18 cellular contexts compared by ENCODE assay signal in genomic region chr6:31120151-31120915, GRCh38. TPM values are rescaled to one million over a fixed set of nuclear protein-coding genes. Genes with fewer than 3 reads are reported as not detected.
A peak's percentile ranks its signal among the peaks of the same experiment; 100 is the strongest.
DNase-seq lines count a peak whose midpoint lies in the region; ATAC-seq and TF ChIP-seq lines count a peak whose summit lies in the region.
"Had no signal": no experiment of that assay in that cellular context is flagged by ENCODE, and none has a peak within 500 bp of the region (broad histone marks: within the 10 kb centered on the region; RNA-seq: fewer than 3 reads in every experiment).

A gene with protein sequence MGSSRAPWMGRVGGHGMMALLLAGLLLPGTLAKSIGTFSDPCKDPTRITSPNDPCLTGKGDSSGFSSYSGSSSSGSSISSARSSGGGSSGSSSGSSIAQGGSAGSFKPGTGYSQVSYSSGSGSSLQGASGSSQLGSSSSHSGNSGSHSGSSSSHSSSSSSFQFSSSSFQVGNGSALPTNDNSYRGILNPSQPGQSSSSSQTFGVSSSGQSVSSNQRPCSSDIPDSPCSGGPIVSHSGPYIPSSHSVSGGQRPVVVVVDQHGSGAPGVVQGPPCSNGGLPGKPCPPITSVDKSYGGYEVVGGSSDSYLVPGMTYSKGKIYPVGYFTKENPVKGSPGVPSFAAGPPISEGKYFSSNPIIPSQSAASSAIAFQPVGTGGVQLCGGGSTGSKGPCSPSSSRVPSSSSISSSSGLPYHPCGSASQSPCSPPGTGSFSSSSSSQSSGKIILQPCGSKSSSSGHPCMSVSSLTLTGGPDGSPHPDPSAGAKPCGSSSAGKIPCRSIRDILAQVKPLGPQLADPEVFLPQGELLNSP (minus strand): TSS chr6:31120446. CDS start chr6:31120419, 27 bp downstream.

- H3K9me3 Mint-ChIP-seq in MCF 10A (ENCODE audit: unreplicated experiment) (no peaks in the 10 kb centered on the region), nephron progenitor cell (no peaks in the 10 kb centered on the region)
- H3K9me3 Mint-ChIP-seq in stimulated activated memory B cell treated with anti-CD40 and anti-IgM and Interleukin-4, amounts not matched to agents 10 μg/mL and 1 μg/mL and 100 μg/mL, for 72 hours, result no peaks in the 10 kb centered on the region
- H3K9me3 Mint-ChIP-seq: CD8-positive, alpha-beta memory T cell; GM23338; H9; HFFc6 had no signal

- intact Hi-C loops in breast epithelium (cut with DNase I; ENCODE audit: low total_unique reads), result loop anchor here (10.0 kb wide), 1 partner anchor 254 kb away; no protein-coding TSS in a partner anchor
- intact Hi-C loops in MCF 10A (cut with micrococcal nuclease), result no loop called here

- TF ChIP-seq POLR2A in breast epithelium (IDR thresholded peaks at IDR 0.05), result no peak
- no peak for TF ChIP-seq POLR2A in suprapubic skin (IDR thresholded peaks at IDR 0.05)

- H3K27me3 Mint-ChIP-seq in MCF 10A (ENCODE audit: insufficient read depth, unreplicated experiment) (no peaks in the 10 kb centered on the region), nephron progenitor cell (ENCODE audit: low read depth, poor library complexity) (peaks cover 6% of the 10 kb centered on the region)
- peaks cover 63% of the 10 kb centered on the region for H3K27me3 Mint-ChIP-seq in stimulated activated memory B cell treated with anti-CD40 and anti-IgM and Interleukin-4, amounts not matched to agents 10 μg/mL and 1 μg/mL and 100 μg/mL, for 72 hours

- TF ChIP-seq EP300 in suprapubic skin (IDR thresholded peaks at IDR 0.05), result no peak

- DNase-seq in breast epithelium (ENCODE audit: low spot score in 2 of 2), result no peak
- no peak for DNase-seq in MCF 10A (ENCODE audit: unreplicated experiment)
- no peak for DNase-seq in RWPE1 (ENCODE audit: low spot score)
- no peak for DNase-seq in nephron progenitor cell
- DNase-seq in suprapubic skin (ENCODE audit: low spot score in 2 of 2), result no peak
- DNase-seq in OCI-M1 (lab: John Stamatoyannopoulos, UW), result no peak
- DNase-seq in Ammon's horn (ENCODE audit: low spot score), result no peak
- DNase-seq: Caco-2; CD8-positive, alpha-beta memory T cell; DMS53; H9; HFFc6 had no signal

- H3K27me3 ChIP-seq in breast epithelium, result no peaks in the 10 kb centered on the region
- H3K27me3 ChIP-seq in suprapubic skin, result no peaks in the 10 kb centered on the region
- H3K27me3 ChIP-seq: BLaER1 had no signal

- H3K36me3 ChIP-seq in breast epithelium (no peaks in the 10 kb centered on the region), suprapubic skin (no peaks in the 10 kb centered on the region)
- H3K36me3 ChIP-seq: BLaER1 had no signal

- ATAC-seq in stimulated activated memory B cell treated with anti-CD40 and anti-IgM and Interleukin-4, amounts not matched to agents 10 μg/mL and 1 μg/mL and 100 μg/mL, for 72 hours, result no peak
- ATAC-seq: GM23338 had no signal

- TF ChIP-seq CTCF in breast epithelium (IDR thresholded peaks at IDR 0.05), result no peak
- no peak for TF ChIP-seq CTCF in MCF 10A (IDR thresholded peaks at IDR 0.05; ENCODE audit: unreplicated experiment)
- no peak for TF ChIP-seq CTCF in RWPE1 (conservative IDR thresholded peaks at IDR 0.05; ENCODE audit: low read depth)
- no peak for TF ChIP-seq CTCF in nephron progenitor cell (IDR thresholded peaks at IDR 0.05)
- no peak for TF ChIP-seq CTCF in suprapubic skin (IDR thresholded peaks at IDR 0.05)

- H3K4me3 Mint-ChIP-seq in MCF 10A (ENCODE audit: unreplicated experiment) (no peak within 1 kb of the TSS), nephron progenitor cell (no peak within 1 kb of the TSS)
- H3K4me3 Mint-ChIP-seq in stimulated activated memory B cell treated with anti-CD40 and anti-IgM and Interleukin-4, amounts not matched to agents 10 μg/mL and 1 μg/mL and 100 μg/mL, for 72 hours, result no peak within 1 kb of the TSS
- H3K4me3 Mint-ChIP-seq: CD8-positive, alpha-beta memory T cell; GM23338; H9; HFFc6 had no signal

- H3K4me1 Mint-ChIP-seq in MCF 10A (ENCODE audit: insufficient read depth, unreplicated experiment) (peaks cover 32% of the 10 kb centered on the region), nephron progenitor cell (peaks cover 32% of the 10 kb centered on the region)
- H3K4me1 Mint-ChIP-seq in stimulated activated memory B cell treated with anti-CD40 and anti-IgM and Interleukin-4, amounts not matched to agents 10 μg/mL and 1 μg/mL and 100 μg/mL, for 72 hours, result peaks cover 9% of the 10 kb centered on the region

- no peaks in the 10 kb centered on the region for H3K9me3 ChIP-seq in breast epithelium
- no peaks in the 10 kb centered on the region for H3K9me3 ChIP-seq in suprapubic skin
- H3K9me3 ChIP-seq: BLaER1, Caco-2 had no signal

- H3K4me1 ChIP-seq in breast epithelium (peaks cover 8 to 9% of the 10 kb centered on the region in 2 donors), suprapubic skin (peaks cover 64% of the 10 kb centered on the region)

- BruUV-seq in MCF 10A (replicated peaks; lab: Mats Ljungman, UMichigan), result no TSS peak

- CTCF ChIA-PET in MCF 10A (lab: Yijun Ruan, JAX) (interaction anchor here (1.1 to 2.2 kb wide), 2 partner anchors 33 to 40 kb away, joined by 3 to 6 read pairs; no protein-coding TSS in a partner anchor), RWPE1 (lab: Yijun Ruan, JAX) (interaction anchor here (0.6 to 1.1 kb wide), 2 partner anchors 28 to 205 kb away, joined by 3 read pairs; no protein-coding TSS in a partner anchor)

- peak within 1 kb of the TSS; percentile 38 to 76 for H3K27ac ChIP-seq in breast epithelium
- peak within 1 kb of the TSS; percentile 91 for H3K27ac ChIP-seq in RWPE1
- no peak within 1 kb of the TSS for H3K27ac ChIP-seq in suprapubic skin
- H3K27ac ChIP-seq: 22Rv1, BLaER1 had no signal

- POLR2A ChIA-PET in MCF 10A (lab: Yijun Ruan, JAX), result interaction anchor here (0.6 kb wide), 1 partner anchor 495 kb away, joined by 3 read pairs; the partner anchor contains the start of gene AIF1
- POLR2A ChIA-PET in RWPE1 (lab: Yijun Ruan, JAX; ENCODE audit: low non-redundant PET), result interaction anchor here (0.5 kb wide), 2 partner anchors 268 to 477 kb away, joined by 3 read pairs; no protein-coding TSS in a partner anchor

- peaks cover 11% of the 10 kb centered on the region for H3K36me3 Mint-ChIP-seq in MCF 10A (ENCODE audit: insufficient read depth, unreplicated experiment)
- H3K36me3 Mint-ChIP-seq in nephron progenitor cell (ENCODE audit: low read depth), result no peaks in the 10 kb centered on the region
- H3K36me3 Mint-ChIP-seq in stimulated activated memory B cell treated with anti-CD40 and anti-IgM and Interleukin-4, amounts not matched to agents 10 μg/mL and 1 μg/mL and 100 μg/mL, for 72 hours, result no peaks in the 10 kb centered on the region
- H3K36me3 Mint-ChIP-seq: CD8-positive, alpha-beta memory T cell had no signal

- H3K27ac Mint-ChIP-seq in MCF 10A (ENCODE audit: low read depth, unreplicated experiment), result no peak within 1 kb of the TSS
- peak within 1 kb of the TSS; percentile 46 for H3K27ac Mint-ChIP-seq in nephron progenitor cell
- no peak within 1 kb of the TSS for H3K27ac Mint-ChIP-seq in stimulated activated memory B cell treated with anti-CD40 and anti-IgM and Interleukin-4, amounts not matched to agents 10 μg/mL and 1 μg/mL and 100 μg/mL, for 72 hours
- H3K27ac Mint-ChIP-seq: GM23338, HFFc6 had no signal

- no peak within 1 kb of the TSS for H3K4me3 ChIP-seq in breast epithelium
- H3K4me3 ChIP-seq in suprapubic skin, result no peak within 1 kb of the TSS
- H3K4me3 ChIP-seq: BLaER1, GM23338 had no signal

- WGBS in suprapubic skin, result 71% methylated on average over 19 of the region's 26 CpGs

RNA-seq across cellular contexts. Expression of the gene that starts here (rescaled TPM):
- total RNA-seq in breast epithelium (under 1 TPM in 1 of 3 donors, not detected in 2; 0.59 TPM), MCF 10A (2022) (0.16 TPM in 1 of 2 replicates, not detected in the other), suprapubic skin (100 to 1,000 TPM in 3 of 4 donors, 10 to 100 TPM in 1; 16.3 to 598 (median 403) TPM)
- total RNA-seq: A673; Caco-2; CD8-positive, alpha-beta memory T cell; Daoy; H9; HFFc6 had no signal

Comparison
In these comparisons a context has a peak if more than half of its experiments do, and no peak if none do; other contexts are left out.
1. RNA of the gene that starts here (total RNA-seq): 16.3 to 598 TPM in suprapubic skin; 0.16 TPM in MCF 10A and 0.59 TPM in breast epithelium; every median in the first group is over 10 times any median in the second.